In the genomic region with DNA sequence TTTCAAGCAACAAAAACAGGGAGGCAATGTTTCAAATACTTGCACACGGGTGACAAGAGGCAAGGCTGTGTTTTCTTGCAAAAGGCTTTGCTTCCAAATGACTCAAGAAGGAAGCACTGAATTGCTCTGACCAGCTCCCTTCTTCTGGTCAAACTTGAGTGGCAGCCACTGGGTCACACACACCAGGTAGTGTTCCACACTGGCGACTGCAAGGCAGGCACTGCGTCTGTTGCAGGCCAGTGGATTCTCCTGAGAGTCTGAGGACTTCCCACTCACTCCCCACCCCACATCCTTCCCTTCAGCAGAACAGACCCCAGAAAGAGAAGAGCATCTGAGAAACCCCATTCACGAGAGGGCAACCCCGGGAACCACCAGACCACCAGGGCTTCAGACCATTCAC, we compare ENCODE assay signal across 18 cellular contexts. TPM values are rescaled to one million over a fixed set of nuclear protein-coding genes. Genes with fewer than 3 reads are reported as not detected.
"Had no signal": no experiment of that assay in that cellular context is flagged by ENCODE, and none has a peak within 500 bp of the region (broad histone marks: within the 10 kb centered on the region; RNA-seq: fewer than 3 reads in every experiment).

No MANE protein-coding gene starts in this region.

- H3K4me3 Mint-ChIP-seq: immature natural killer cell; memory B cell; mesothelial cell of epicardium; natural killer cell; stimulated activated memory B cell treated with anti-CD40 and anti-IgM and Interleukin-4, amounts not matched to agents 10 μg/mL and 1 μg/mL and 100 μg/mL, for 72 hours; stimulated activated naive CD8-positive, alpha-beta T cell treated with anti-CD3 and anti-CD28 coated beads, Interleukin-15, Interleukin-2, amounts not matched to agents 100 ng/mL and 50 ng/mL, for 24 hours had no signal

- H3K36me3 Mint-ChIP-seq: immature natural killer cell; memory B cell; natural killer cell; stimulated activated memory B cell treated with anti-CD40 and anti-IgM and Interleukin-4, amounts not matched to agents 10 μg/mL and 1 μg/mL and 100 μg/mL, for 72 hours had no signal

- H3K9me3 Mint-ChIP-seq: immature natural killer cell; memory B cell; mesothelial cell of epicardium; natural killer cell; stimulated activated memory B cell treated with anti-CD40 and anti-IgM and Interleukin-4, amounts not matched to agents 10 μg/mL and 1 μg/mL and 100 μg/mL, for 72 hours; stimulated activated naive CD8-positive, alpha-beta T cell treated with anti-CD3 and anti-CD28 coated beads, Interleukin-15, Interleukin-2, amounts not matched to agents 100 ng/mL and 50 ng/mL, for 24 hours had no signal

- H3K27ac Mint-ChIP-seq: immature natural killer cell; memory B cell; mesothelial cell of epicardium; natural killer cell; stimulated activated memory B cell treated with anti-CD40 and anti-IgM and Interleukin-4, amounts not matched to agents 10 μg/mL and 1 μg/mL and 100 μg/mL, for 72 hours; stimulated activated naive CD8-positive, alpha-beta T cell treated with anti-CD3 and anti-CD28 coated beads, Interleukin-15, Interleukin-2, amounts not matched to agents 100 ng/mL and 50 ng/mL, for 24 hours had no signal

- DNase-seq: effector memory CD4-positive, alpha-beta T cell; foreskin keratinocyte; immature natural killer cell; kidney; left cardiac atrium; left ventricle myocardium inferior; lower lobe of right lung; natural killer cell; occipital lobe; spleen; stimulated activated CD4-positive, alpha-beta T cell treated with anti-CD3 and anti-CD28 coated beads, Interleukin-15, amount 100 ng/mL, for 24 hours; stimulated activated CD4-positive, alpha-beta T cell treated with anti-CD3 and anti-CD28 coated beads, Interleukin-1b, Interleukin-23, amount 100 ng/mL, for 48 hours; stimulated activated CD4-positive, alpha-beta T cell treated with anti-CD3 and anti-CD28 coated beads, Interleukin-4, amount 100 ng/mL, for 24 hours had no signal

- ATAC-seq: foreskin keratinocyte; left cardiac atrium; lower lobe of right lung; natural killer cell; sciatic nerve; stimulated activated memory B cell treated with anti-CD40 and anti-IgM and Interleukin-4, amounts not matched to agents 10 μg/mL and 1 μg/mL and 100 μg/mL, for 72 hours had no signal

- H3K4me1 Mint-ChIP-seq: immature natural killer cell; memory B cell; natural killer cell; stimulated activated memory B cell treated with anti-CD40 and anti-IgM and Interleukin-4, amounts not matched to agents 10 μg/mL and 1 μg/mL and 100 μg/mL, for 72 hours had no signal

RNA-seq across cellular contexts. Expression of a gene that starts 19.8 kb away (rescaled TPM):
- total RNA-seq: natural killer cell had no signal
